In the genomic region with DNA sequence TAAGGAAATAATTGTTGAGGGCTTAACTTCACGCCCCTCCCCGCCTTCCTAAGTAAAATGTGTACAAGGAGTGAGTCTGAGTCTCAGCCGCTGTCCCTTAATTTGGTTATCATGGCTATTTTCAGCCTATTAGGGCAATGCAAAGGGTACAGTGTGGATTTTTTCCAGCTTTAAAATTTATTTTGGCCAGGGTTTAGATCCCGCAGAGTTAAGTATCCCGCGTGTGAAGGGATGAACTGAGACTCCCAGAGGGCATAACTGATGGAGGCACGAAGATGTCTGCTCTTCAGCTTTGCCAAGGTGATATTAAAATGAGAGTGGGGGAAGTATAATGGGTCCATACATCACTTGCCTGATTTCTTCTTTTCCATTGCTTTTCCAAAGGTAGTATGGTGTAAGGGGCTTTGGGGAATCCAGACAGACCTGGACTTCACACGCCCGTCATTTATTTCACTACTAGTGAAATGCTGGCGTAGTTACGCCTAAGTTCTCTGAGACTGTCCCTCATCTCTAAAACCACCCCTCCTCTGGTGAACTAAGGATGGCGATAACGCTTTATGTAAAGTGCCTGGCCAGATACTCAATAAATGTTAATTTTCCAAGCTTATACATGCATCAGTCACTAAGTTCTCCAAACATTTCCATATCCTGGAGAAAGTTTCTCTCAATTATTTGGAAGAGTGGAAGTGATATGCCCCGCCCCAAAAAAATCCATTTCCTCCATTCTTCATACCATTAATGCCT, we compare ENCODE assay signal across 8 cellular contexts. TPM values are rescaled to one million over a fixed set of nuclear protein-coding genes. Genes with fewer than 3 reads are reported as not detected.
DNase-seq lines count a peak whose midpoint lies in the region; ATAC-seq and TF ChIP-seq lines count a peak whose summit lies in the region.

No MANE protein-coding gene starts in this region.

- H3K4me3 Mint-ChIP-seq in activated CD4-positive, alpha-beta T cell treated with anti-CD3 and anti-CD28 coated beads for 36 hours, result peak overlapping the region; percentile 89
- peak overlapping the region; percentile 96 for H3K4me3 Mint-ChIP-seq in activated naive CD8-positive, alpha-beta T cell treated with anti-CD3 and anti-CD28 coated beads, Interleukin-2, amount 10 ng/mL, durations not matched to agents 7 days and 5 days

- H3K36me3 ChIP-seq in left lung (peaks cover 0 to 2% of the 10 kb centered on the region in 2 donors), testis (ENCODE audit: low read depth, missing control alignments) (no peaks in the 10 kb centered on the region)

- intact Hi-C loops in activated CD4-positive, alpha-beta T cell treated with anti-CD3 and anti-CD28 coated beads for 36 hours (cut with DNase I, micrococcal nuclease), result loop anchor here in 1 of 2 experiments (2.0 kb wide), 2 partner anchors 614 to 882 kb away; a partner anchor contains a TSS
- intact Hi-C loops in left lung (cut with DNase I) (no loop called here), testis (cut with DNase I; ENCODE audit: low total_unique reads) (no loop called here)

- ATAC-seq in activated CD4-positive, alpha-beta T cell treated with anti-CD3 and anti-CD28 coated beads for 36 hours, result no peak
- no peak for ATAC-seq in activated naive CD8-positive, alpha-beta T cell treated with anti-CD3 and anti-CD28 coated beads, Interleukin-2, amount 10 ng/mL, durations not matched to agents 7 days and 5 days (ENCODE audit: low read depth)
- ATAC-seq in left lung, result no peak

- DNase-seq in activated CD4-positive, alpha-beta T cell treated with anti-CD3 and anti-CD28 coated beads for 36 hours, result no peak
- no peak for DNase-seq in activated CD4-positive, alpha-beta T cell treated with anti-CD3 and anti-CD28 coated beads, Interleukin-2, amount 50 U/mL, for 48 hours
- no peak for DNase-seq in activated naive CD8-positive, alpha-beta T cell treated with anti-CD3 and anti-CD28 coated beads, Interleukin-2, amount 10 ng/mL, durations not matched to agents 7 days and 5 days
- no peak for DNase-seq in left lung
- DNase-seq in testis, result no peak
- no peak for DNase-seq in NOMO-1 (lab: John Stamatoyannopoulos, UW; ENCODE audit: unreplicated experiment in 2 of 2)
- DNase-seq in T-helper 9 cell, result no peak
- no peak for DNase-seq in NK-92 (lab: John Stamatoyannopoulos, UW; ENCODE audit: unreplicated experiment)

- H3K9me3 ChIP-seq in left lung (no peaks in the 10 kb centered on the region), testis (no peaks in the 10 kb centered on the region)

- no peaks in the 10 kb centered on the region for H3K9me3 Mint-ChIP-seq in activated CD4-positive, alpha-beta T cell treated with anti-CD3 and anti-CD28 coated beads for 36 hours (ENCODE audit: low read depth)
- H3K9me3 Mint-ChIP-seq in activated naive CD8-positive, alpha-beta T cell treated with anti-CD3 and anti-CD28 coated beads, Interleukin-2, amount 10 ng/mL, durations not matched to agents 7 days and 5 days, result no peaks in the 10 kb centered on the region

- H3K4me1 Mint-ChIP-seq in activated CD4-positive, alpha-beta T cell treated with anti-CD3 and anti-CD28 coated beads for 36 hours, result peaks cover 37% of the 10 kb centered on the region
- peaks cover 21% of the 10 kb centered on the region for H3K4me1 Mint-ChIP-seq in activated naive CD8-positive, alpha-beta T cell treated with anti-CD3 and anti-CD28 coated beads, Interleukin-2, amount 10 ng/mL, durations not matched to agents 7 days and 5 days

- H3K27me3 Mint-ChIP-seq in activated CD4-positive, alpha-beta T cell treated with anti-CD3 and anti-CD28 coated beads for 36 hours, result peaks cover 17% of the 10 kb centered on the region
- H3K27me3 Mint-ChIP-seq in activated naive CD8-positive, alpha-beta T cell treated with anti-CD3 and anti-CD28 coated beads, Interleukin-2, amount 10 ng/mL, durations not matched to agents 7 days and 5 days, result peaks cover 42% of the 10 kb centered on the region

- H3K36me3 Mint-ChIP-seq in activated CD4-positive, alpha-beta T cell treated with anti-CD3 and anti-CD28 coated beads for 36 hours (ENCODE audit: low read depth), result no peaks in the 10 kb centered on the region
- H3K36me3 Mint-ChIP-seq in activated naive CD8-positive, alpha-beta T cell treated with anti-CD3 and anti-CD28 coated beads, Interleukin-2, amount 10 ng/mL, durations not matched to agents 7 days and 5 days, result peaks cover 4% of the 10 kb centered on the region

- POLR2A ChIA-PET in activated CD4-positive, alpha-beta T cell treated with anti-CD3 and anti-CD28 coated beads for 36 hours (lab: Charles Lee), result interaction anchor here (0.6 kb wide), 1 partner anchor 290 kb away, joined by 6 read pairs; no protein-coding TSS in a partner anchor
- POLR2A ChIA-PET in activated naive CD8-positive, alpha-beta T cell treated with anti-CD3 and anti-CD28 coated beads, Interleukin-2, amount 10 ng/mL, durations not matched to agents 7 days and 5 days (lab: Charles Lee), result no interaction called here

- TF ChIP-seq CTCF in left lung (IDR thresholded peaks at IDR 0.05), result no peak
- no peak for TF ChIP-seq CTCF in testis (IDR thresholded peaks at IDR 0.05)

- CTCF ChIA-PET in activated CD4-positive, alpha-beta T cell treated with anti-CD3 and anti-CD28 coated beads for 36 hours (lab: Charles Lee), result no interaction called here

- H3K27ac ChIP-seq in left lung (peak overlapping the region; percentile 54 to 59), testis (peak overlapping the region; percentile 88 to 91)

- H3K4me1 ChIP-seq in left lung, result peaks cover 4 to 22% of the 10 kb centered on the region in 2 donors
- peaks cover 9% of the 10 kb centered on the region for H3K4me1 ChIP-seq in testis

- H3K27me3 ChIP-seq in left lung (peaks cover 0 to 33% of the 10 kb centered on the region in 2 donors), testis (no peaks in the 10 kb centered on the region)

- peak overlapping the region; percentile 60 to 97 for H3K4me3 ChIP-seq in left lung
- peak overlapping the region; percentile 82 to 95 for H3K4me3 ChIP-seq in testis

- peak overlapping the region; percentile 20 for H3K27ac Mint-ChIP-seq in activated CD4-positive, alpha-beta T cell treated with anti-CD3 and anti-CD28 coated beads for 36 hours
- peak overlapping the region; percentile 84 for H3K27ac Mint-ChIP-seq in activated naive CD8-positive, alpha-beta T cell treated with anti-CD3 and anti-CD28 coated beads, Interleukin-2, amount 10 ng/mL, durations not matched to agents 7 days and 5 days

- WGBS in testis, 2 donors, result 32 to 38% methylated on average over 14 of the region's 14 CpGs

- TF ChIP-seq POLR2A in testis (IDR thresholded peaks at IDR 0.05), result no peak

RNA-seq across cellular contexts. Expression of a gene that starts 0.9 kb away (rescaled TPM):
- total RNA-seq in activated CD4-positive, alpha-beta T cell treated with anti-CD3 and anti-CD28 coated beads for 36 hours, result 10 to 100 TPM; 11.4 to 12.2 TPM
- 10 to 100 TPM; 29.4 to 30.1 TPM for total RNA-seq in activated naive CD8-positive, alpha-beta T cell treated with anti-CD3 and anti-CD28 coated beads, Interleukin-2, amount 10 ng/mL, durations not matched to agents 7 days and 5 days
- total RNA-seq in left lung (10 to 100 TPM; 25.9 to 30.5 TPM), testis (10 to 100 TPM; 27.2 to 39.3 TPM)
- 44.8 TPM for polyA plus RNA-seq in testis (ENCODE audit: insufficient read depth, low read depth, low replicate concordance)

RNA-seq across cellular contexts. Expression of a gene that starts 39.0 kb away (rescaled TPM):
- total RNA-seq in activated CD4-positive, alpha-beta T cell treated with anti-CD3 and anti-CD28 coated beads for 36 hours, result 10 to 100 TPM; 58.2 to 60.0 TPM
- 10 to 100 TPM; 57.0 to 59.3 TPM for total RNA-seq in activated naive CD8-positive, alpha-beta T cell treated with anti-CD3 and anti-CD28 coated beads, Interleukin-2, amount 10 ng/mL, durations not matched to agents 7 days and 5 days
- total RNA-seq in left lung (1,000 to 10,000 TPM in 1 of 2 donors, 100 to 1,000 TPM in 1; 928 to 1,244 TPM), testis (100 to 1,000 TPM; 157 to 230 TPM)
- polyA plus RNA-seq in testis (ENCODE audit: insufficient read depth, low read depth, low replicate concordance), result 343 TPM

Comparison
In these comparisons a context has a peak if more than half of its experiments do, and no peak if none do; other contexts are left out.
1. RNA of a gene that starts 39.0 kb away (total RNA-seq): 928 to 1,244 TPM in left lung; 157 to 230 TPM in testis, 58.2 to 60.0 TPM in activated CD4-positive, alpha-beta T cell treated with anti-CD3 and anti-CD28 coated beads for 36 hours and 57.0 to 59.3 TPM in activated naive CD8-positive, alpha-beta T cell treated with anti-CD3 and anti-CD28 coated beads, Interleukin-2, amount 10 ng/mL, durations not matched to agents 7 days and 5 days; every median in the first group is over 4 times any median in the second.